Comparison of ENCODE assay signal across 2 cellular contexts in the genomic region with DNA sequence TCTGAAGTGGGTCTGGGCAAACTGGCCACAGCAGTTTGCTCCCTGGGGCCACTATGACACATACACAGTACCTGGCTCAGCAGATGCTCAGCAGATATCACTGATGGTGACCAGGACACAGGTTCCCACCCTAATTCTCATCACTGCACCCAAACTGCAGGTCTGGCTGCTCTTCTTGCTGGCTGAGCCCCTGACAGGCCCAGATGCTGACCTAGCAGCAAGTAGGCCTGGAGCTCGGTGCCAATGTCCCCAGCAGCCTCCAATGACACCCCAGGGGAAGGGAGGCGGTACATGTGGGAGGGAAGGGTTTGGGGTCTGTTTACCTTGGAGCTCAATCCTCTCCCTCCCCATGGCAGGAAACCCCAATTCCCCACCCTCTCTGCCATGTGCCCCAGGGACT.
A peak's percentile ranks its signal among the peaks of the same experiment; 100 is the strongest.
TF ChIP-seq lines count a peak whose summit lies in the region.

No MANE protein-coding gene starts in this region.

TF ChIP-seq in HepG2, 621 proteins besides CTCF, POLR2A, EP300 and RAD21:
- TF ChIP-seq RBFOX2 (IDR thresholded peaks at IDR 0.05; ENCODE audit: low read depth, low read length) (0 out of 2 replicates have a peak, but pooled peaks have one; percentile 24), ZNF484 (CRISPR knock-in tag; IDR thresholded peaks at IDR 0.05; ENCODE audit: borderline replicate concordance, low read depth) (no peak), GATAD2A (CRISPR knock-in tag; IDR thresholded peaks at IDR 0.05) (no peak), IKZF1 (IDR thresholded peaks at IDR 0.05) (no peak), ZNF383 (CRISPR knock-in tag; IDR thresholded peaks at IDR 0.05; ENCODE audit: borderline replicate concordance) (no peak)

TF ChIP-seq in IMR-90, 13 proteins besides CTCF, POLR2A, EP300 and RAD21:
- TF ChIP-seq MAZ (IDR thresholded peaks at IDR 0.05; ENCODE audit: borderline replicate concordance, low read depth, low read length) (no peak), BHLHE40 (IDR thresholded peaks at IDR 0.05; ENCODE audit: low read depth, low read length) (no peak), RFX5 (IDR thresholded peaks at IDR 0.05; ENCODE audit: low read depth, low read length) (no peak), FOS (IDR thresholded peaks at IDR 0.05; ENCODE audit: low read depth, low read length) (no peak), MAFK (IDR thresholded peaks at IDR 0.05; ENCODE audit: low read depth, low read length) (no peak)
- TF ChIP-seq, protein P1, sequence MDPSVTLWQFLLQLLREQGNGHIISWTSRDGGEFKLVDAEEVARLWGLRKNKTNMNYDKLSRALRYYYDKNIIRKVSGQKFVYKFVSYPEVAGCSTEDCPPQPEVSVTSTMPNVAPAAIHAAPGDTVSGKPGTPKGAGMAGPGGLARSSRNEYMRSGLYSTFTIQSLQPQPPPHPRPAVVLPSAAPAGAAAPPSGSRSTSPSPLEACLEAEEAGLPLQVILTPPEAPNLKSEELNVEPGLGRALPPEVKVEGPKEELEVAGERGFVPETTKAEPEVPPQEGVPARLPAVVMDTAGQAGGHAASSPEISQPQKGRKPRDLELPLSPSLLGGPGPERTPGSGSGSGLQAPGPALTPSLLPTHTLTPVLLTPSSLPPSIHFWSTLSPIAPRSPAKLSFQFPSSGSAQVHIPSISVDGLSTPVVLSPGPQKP (IDR thresholded peaks at IDR 0.05; ENCODE audit: borderline replicate concordance, low read depth, low read length): no peak
- TF ChIP-seq, protein P2, sequence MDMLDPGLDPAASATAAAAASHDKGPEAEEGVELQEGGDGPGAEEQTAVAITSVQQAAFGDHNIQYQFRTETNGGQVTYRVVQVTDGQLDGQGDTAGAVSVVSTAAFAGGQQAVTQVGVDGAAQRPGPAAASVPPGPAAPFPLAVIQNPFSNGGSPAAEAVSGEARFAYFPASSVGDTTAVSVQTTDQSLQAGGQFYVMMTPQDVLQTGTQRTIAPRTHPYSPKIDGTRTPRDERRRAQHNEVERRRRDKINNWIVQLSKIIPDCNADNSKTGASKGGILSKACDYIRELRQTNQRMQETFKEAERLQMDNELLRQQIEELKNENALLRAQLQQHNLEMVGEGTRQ (IDR thresholded peaks at IDR 0.05; ENCODE audit: low read depth, low read length): no peak
